ENCODE assay signal across 8 cellular contexts in the genomic region with DNA sequence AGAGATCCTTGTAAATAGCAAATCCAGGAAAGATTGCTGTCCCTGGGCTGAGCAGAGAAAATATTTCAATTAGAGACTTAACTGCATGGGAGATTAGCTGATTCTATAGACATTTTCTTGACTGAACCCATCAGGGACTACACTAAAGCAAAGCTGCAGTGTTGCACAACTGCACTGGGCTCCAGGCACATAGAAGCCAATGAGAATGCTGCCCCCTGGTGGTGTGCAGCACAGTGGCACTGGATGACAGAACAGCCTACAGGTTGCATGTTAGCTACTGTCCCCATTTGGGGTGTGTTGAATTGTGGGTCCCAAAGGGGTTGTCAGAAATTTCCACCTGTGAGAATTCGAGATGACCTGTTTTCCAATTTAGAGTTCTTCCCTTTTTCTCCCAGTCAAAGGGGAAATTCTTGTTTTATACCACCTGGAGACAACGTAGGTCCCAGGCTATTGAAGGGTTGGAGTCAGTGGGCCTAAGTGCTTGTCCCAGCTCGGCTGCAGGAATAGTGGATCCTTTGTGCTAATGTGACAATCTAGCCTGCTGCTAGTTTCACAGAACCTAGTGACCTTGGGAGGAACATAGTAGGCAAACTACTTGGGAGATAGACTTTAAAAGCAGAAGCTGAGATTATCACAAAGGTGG.
DNase-seq lines count a peak whose midpoint lies in the region; ATAC-seq and TF ChIP-seq lines count a peak whose summit lies in the region.

No MANE protein-coding gene starts in this region.

- TF ChIP-seq POLR2A in lower leg skin (IDR thresholded peaks at IDR 0.05): no peak

- no peak for TF ChIP-seq CTCF in lower leg skin (IDR thresholded peaks at IDR 0.05)

- WGBS in lower leg skin, 2 donors: 53 to 65% methylated on average over 3 of the region's 3 CpGs

- H3K4me3 ChIP-seq in lower leg skin (ENCODE audit: low read depth, poor library complexity, severe bottlenecking): no peak overlapping the region

- DNase-seq in EL (peak; percentile 64), Kasumi-1 (lab: John Stamatoyannopoulos, UW) (peak; percentile 49), RKO (ENCODE audit: low spot score) (peak; percentile 72), anterior cingulate cortex (lab: John Stamatoyannopoulos, UW) (peak in 44 of 58 donors; percentile 3 to 79 (median 28)), iPS DF 4.7 (ENCODE audit: extremely low read depth, low spot score) (peak; percentile 78), lower leg skin (ENCODE audit: low spot score in 2 of 2) (no peak)
- DNase-seq in stimulated activated CD4-positive, alpha-beta T cell treated with anti-CD3 and anti-CD28 coated beads, Interleukin-15, amount 100 ng/mL, for 48 hours (ENCODE audit: low read depth in 2 of 2): peak; percentile 16 to 47

- ATAC-seq in HG03442 (IDR thresholded peaks at IDR 0.05; ENCODE audit: unreplicated experiment): no peak

- intact Hi-C loops in lower leg skin (cut with DNase I; ENCODE audit: low total_unique reads): no loop called here

Comparison
In these comparisons a context has a peak if more than half of its experiments do, and no peak if none do; other contexts are left out.
1. DNase-seq: peak in EL (single experiment), Kasumi-1 (2 of 2), RKO (single experiment), anterior cingulate cortex (44 of 58), iPS DF 4.7 (single experiment) and stimulated activated CD4-positive, alpha-beta T cell treated with anti-CD3 and anti-CD28 coated beads, Interleukin-15, amount 100 ng/mL, for 48 hours (2 of 2); none in lower leg skin (0 of 2).